Comparison of ENCODE assay signal across 25 cellular contexts in genomic region chr5:147998704-147999103, GRCh38.
"Had no signal": no experiment of that assay in that cellular context is flagged by ENCODE, and none has a peak within 500 bp of the region (broad histone marks: within the 10 kb centered on the region; RNA-seq: fewer than 3 reads in every experiment).

No MANE protein-coding gene starts in this region.

- H3K9me3 ChIP-seq: ovary, thyroid gland had no signal

- H3K4me1 ChIP-seq: heart right ventricle, left lung, right lobe of liver, stomach, thyroid gland, vagina had no signal

- H3K27ac ChIP-seq: coronary artery, heart right ventricle, left lung, ovary, right lobe of liver, stomach, thyroid gland, vagina had no signal

- H3K36me3 Mint-ChIP-seq: stimulated activated effector memory CD8-positive, alpha-beta T cell treated with anti-CD3 and anti-CD28 coated beads, Interleukin-12 subunit alpha, Interleukin-12 subunit beta, amount 100 ng/mL, for 72 hours had no signal

- H3K27me3 ChIP-seq: esophagus squamous epithelium, heart right ventricle, left lung, ovary, right lobe of liver, stomach, thyroid gland, vagina had no signal

- H3K4me1 Mint-ChIP-seq: natural killer cell; stimulated activated effector memory CD8-positive, alpha-beta T cell treated with anti-CD3 and anti-CD28 coated beads, Interleukin-12 subunit alpha, Interleukin-12 subunit beta, amount 100 ng/mL, for 72 hours had no signal

- H3K27ac Mint-ChIP-seq: natural killer cell; stimulated activated effector memory CD8-positive, alpha-beta T cell treated with anti-CD3 and anti-CD28 coated beads, Interleukin-12 subunit alpha, Interleukin-12 subunit beta, amount 100 ng/mL, for 72 hours had no signal

- H3K4me3 ChIP-seq: coronary artery, heart right ventricle, left lung, ovary, right lobe of liver, stomach, thyroid gland, vagina had no signal

- H3K4me3 Mint-ChIP-seq: natural killer cell; stimulated activated effector memory CD8-positive, alpha-beta T cell treated with anti-CD3 and anti-CD28 coated beads, Interleukin-12 subunit alpha, Interleukin-12 subunit beta, amount 100 ng/mL, for 72 hours had no signal

- DNase-seq: dermis blood vessel endothelial cell; effector memory CD4-positive, alpha-beta T cell; esophagus squamous epithelium; foreskin melanocyte; glutamatergic neuron; heart right ventricle; hippocampal formation; left cardiac atrium; left lung; natural killer cell; occipital lobe; ovary; posterior cingulate gyrus; right lobe of liver; small intestine; stimulated activated CD4-positive, alpha-beta T cell treated with anti-CD3 and anti-CD28 coated beads, Interleukin-12 subunit alpha, Interleukin-12 subunit beta, amount 100 ng/mL, for 4 hours; stimulated activated CD4-positive, alpha-beta T cell treated with anti-CD3 and anti-CD28 coated beads, Interleukin-1b, Interleukin-23, amount 100 ng/mL, for 48 hours; stimulated activated CD4-positive, alpha-beta T cell treated with anti-CD3 and anti-CD28 coated beads, Interleukin-4, amount 100 ng/mL, for 24 hours; stimulated activated naive CD4-positive, alpha-beta T cell treated with Interleukin-2 at 50 U/mL for 16 hours; stomach; thyroid gland; trophoblast cell had no signal

- H3K36me3 ChIP-seq: esophagus squamous epithelium, heart right ventricle, left lung, ovary, right lobe of liver, stomach, thyroid gland, vagina had no signal

- ATAC-seq: heart right ventricle; left cardiac atrium; left lung; natural killer cell; right lobe of liver; stimulated activated effector memory CD8-positive, alpha-beta T cell treated with anti-CD3 and anti-CD28 coated beads, Interleukin-12 subunit alpha, Interleukin-12 subunit beta, amount 100 ng/mL, for 72 hours had no signal
